Comparison of ENCODE assay signal across 24 cellular contexts in genomic region chr1:173482683-173483082, GRCh38.
"Had no signal": no experiment of that assay in that cellular context is flagged by ENCODE, and none has a peak within 500 bp of the region (broad histone marks: within the 10 kb centered on the region; RNA-seq: fewer than 3 reads in every experiment).

No MANE protein-coding gene starts in this region.

- H3K27ac Mint-ChIP-seq: activated naive CD4-positive, alpha-beta T cell treated with anti-CD3 and anti-CD28 coated beads, Interleukin-2, amount 10 ng/mL, durations not matched to agents 7 days and 5 days; activated T-helper 2 cell treated with anti-CD3 and anti-CD28 coated beads, Interferon-gamma antibody, Interleukin-2, Interleukin-4, amounts not matched to agents 10 μg/mL and 5 μg/mL and 100 μg/mL, durations not matched to agents 14 hours and 24 hours and 36 hours; T-helper 1 cell treated with Interleukin-12 subunit alpha and Interleukin-12 subunit beta and Interleukin-4 antibody, amounts not matched to agents 30 μg/mL and 1 μg/mL, for 36 hours had no signal

- H3K9me3 Mint-ChIP-seq: activated naive CD4-positive, alpha-beta T cell treated with anti-CD3 and anti-CD28 coated beads, Interleukin-2, amount 10 ng/mL, durations not matched to agents 7 days and 5 days; activated T-cell treated with anti-CD3 and anti-CD28 coated beads, Interleukin-2, amount 50 U/mL, for 4 hours; activated T-helper 2 cell treated with anti-CD3 and anti-CD28 coated beads, Interferon-gamma antibody, Interleukin-2, Interleukin-4, amounts not matched to agents 10 μg/mL and 5 μg/mL and 100 μg/mL, durations not matched to agents 14 hours and 24 hours and 36 hours; T-helper 1 cell treated with Interleukin-12 subunit alpha and Interleukin-12 subunit beta and Interleukin-4 antibody, amounts not matched to agents 30 μg/mL and 1 μg/mL, for 36 hours; WTC11 had no signal

- H3K9me3 ChIP-seq: breast epithelium, colonic mucosa had no signal

- H3K4me1 ChIP-seq: colonic mucosa had no signal

- H3K4me3 Mint-ChIP-seq: activated naive CD4-positive, alpha-beta T cell treated with anti-CD3 and anti-CD28 coated beads, Interleukin-2, amount 10 ng/mL, durations not matched to agents 7 days and 5 days; activated T-cell treated with anti-CD3 and anti-CD28 coated beads, Interleukin-2, amount 50 U/mL, for 4 hours; T-helper 1 cell treated with Interleukin-12 subunit alpha and Interleukin-12 subunit beta and Interleukin-4 antibody, amounts not matched to agents 30 μg/mL and 1 μg/mL, for 36 hours; WTC11 had no signal

- FAIRE-seq: RCC 7860 had no signal

- H3K4me3 ChIP-seq: breast epithelium, colonic mucosa had no signal

- H3K27me3 ChIP-seq: breast epithelium, colonic mucosa had no signal

- ATAC-seq: activated T-cell treated with anti-CD3 and anti-CD28 coated beads, Interleukin-2, amount 50 U/mL, for 4 hours; PC-3; WTC11 had no signal

- H3K27me3 Mint-ChIP-seq: activated naive CD4-positive, alpha-beta T cell treated with anti-CD3 and anti-CD28 coated beads, Interleukin-2, amount 10 ng/mL, durations not matched to agents 7 days and 5 days had no signal

- DNase-seq: activated CD4-positive, alpha-beta T cell treated with anti-CD3 and anti-CD28 coated beads for 48 hours; activated CD4-positive, alpha-beta T cell treated with anti-CD3 and anti-CD28 coated beads, Interleukin-2, amount 50 U/mL, for 4 hours; activated CD4-positive, CD25-positive, alpha-beta regulatory T cell treated with anti-CD3 and anti-CD28 coated beads, Interleukin-2, amount 50 U/mL, for 72 hours; activated CD8-positive, alpha-beta memory T cell treated with anti-CD3 and anti-CD28 coated beads for 24 hours; activated gamma-delta T cell treated with Interleukin-2 at 50 U/mL for 16 hours; activated naive CD4-positive, alpha-beta T cell treated with anti-CD3 and anti-CD28 coated beads, Interleukin-2, amount 10 ng/mL, durations not matched to agents 7 days and 5 days; activated T-cell treated with anti-CD3 and anti-CD28 coated beads, Interleukin-2, amount 50 U/mL, for 4 hours; aorta; caudate nucleus; colonic mucosa; NCI-H1105 treated with DMSO at 0.1 percent for 48 hours; NCI-H1436 treated with DMSO at 0.1 percent for 48 hours; NCI-H187; NCI-H2081; NCI-H510A treated with DMSO at 0.1 percent for 48 hours; NCI-H69; PC-3; SHP77 treated with DMSO at 0.1 percent for 48 hours; T-helper 9 cell had no signal
